Comparison of ENCODE assay signal across 27 cellular contexts in genomic region chr19:33546656-33547055, GRCh38.
"Had no signal": no experiment of that assay in that cellular context is flagged by ENCODE, and none has a peak within 500 bp of the region (broad histone marks: within the 10 kb centered on the region; RNA-seq: fewer than 3 reads in every experiment).

No MANE protein-coding gene starts in this region.

- H3K36me3 ChIP-seq: colonic mucosa, esophagus squamous epithelium, gastrocnemius medialis, heart right ventricle, lower lobe of right lung had no signal

- FAIRE-seq: endometrium, islet of Langerhans, keratinocyte had no signal

- ATAC-seq: effector memory CD8-positive, alpha-beta T cell; esophagus mucosa; gastrocnemius medialis; heart right ventricle; left colon; left lobe of liver; left ventricle myocardium superior; lower lobe of right lung; mucosa of descending colon had no signal

- H3K4me1 ChIP-seq: colonic mucosa, esophagus squamous epithelium, gastrocnemius medialis, heart right ventricle, lower lobe of right lung had no signal

- H3K27ac ChIP-seq: colonic mucosa, epithelial cell of prostate, esophagus squamous epithelium, gastrocnemius medialis, heart right ventricle, lower lobe of right lung had no signal

- H3K27me3 ChIP-seq: colonic mucosa had no signal

- H3K4me3 ChIP-seq: colonic mucosa, esophagus squamous epithelium, gastrocnemius medialis, heart right ventricle, lower lobe of right lung, mucosa of descending colon had no signal

- H3K9me3 ChIP-seq: colonic mucosa, esophagus squamous epithelium, gastrocnemius medialis, heart right ventricle, lower lobe of right lung, mucosa of descending colon had no signal

- DNase-seq: colonic mucosa; cortex of kidney; effector CD8-positive, alpha-beta T cell; effector memory CD8-positive, alpha-beta T cell; endodermal cell; erythroblast; esophagus squamous epithelium; foreskin fibroblast; foreskin melanocyte; gastrocnemius medialis; glutamatergic neuron; head of caudate nucleus; heart right ventricle; hippocampal formation; kidney glomerular epithelial cell; left colon; left ventricle myocardium superior; lower lobe of right lung; mesenchymal stem cell; mucosa of descending colon; naive B cell had no signal
